ENCODE assay signal across 8 cellular contexts in genomic region chr5:138180183-138180782, GRCh38. TPM values are rescaled to one million over a fixed set of nuclear protein-coding genes. Genes with fewer than 3 reads are reported as not detected.
DNase-seq lines count a peak whose midpoint lies in the region; ATAC-seq and TF ChIP-seq lines count a peak whose summit lies in the region.

No MANE protein-coding gene starts in this region.

- H3K36me3 ChIP-seq in stomach: peaks cover 10 to 45% (median 36%) of the 10 kb centered on the region in 4 donors

- no peak for ATAC-seq in activated B cell treated with CpG ODN at 0.5 μM for 24 hours (ENCODE audit: low read depth)

- TF ChIP-seq EP300 in stomach (IDR thresholded peaks at IDR 0.05): no peak

- peaks cover 23% of the 10 kb centered on the region for H3K36me3 Mint-ChIP-seq in activated B cell treated with CpG ODN at 0.5 μM for 24 hours (ENCODE audit: low read depth)

- no peaks in the 10 kb centered on the region for H3K27me3 Mint-ChIP-seq in activated B cell treated with CpG ODN at 0.5 μM for 24 hours

- WGBS in stomach, 5 donors: 72 to 78% (median 76%) methylated on average over 5 of the region's 5 CpGs

- TF ChIP-seq CTCF in C4-2B (conservative IDR thresholded peaks at IDR 0.05) (peak; percentile 83), activated B cell treated with CpG ODN at 0.5 μM for 24 hours (IDR thresholded peaks at IDR 0.05) (no peak), stomach (IDR thresholded peaks at IDR 0.05) (peak in 1 of 7 experiments; percentile 9)

- CTCF ChIA-PET in activated B cell treated with CpG ODN at 0.5 μM for 24 hours (lab: Charles Lee): interaction anchor here (1.0 kb wide), 1 partner anchor 324 kb away, joined by 3 read pairs; no protein-coding TSS in a partner anchor

- H3K9me3 ChIP-seq in stomach: no peaks in the 10 kb centered on the region

- H3K27ac ChIP-seq in C4-2B: peak overlapping the region; percentile 12; the same call in 1 of the 2 replicates
- H3K27ac ChIP-seq in caudate nucleus (ENCODE audit: low read depth, low read length): no peak overlapping the region
- H3K27ac ChIP-seq in stomach: no peak overlapping the region

- H3K4me1 Mint-ChIP-seq in activated B cell treated with CpG ODN at 0.5 μM for 24 hours: peaks cover 4% of the 10 kb centered on the region

- DNase-seq in H4 (ENCODE audit: low spot score) (peak; percentile 87), NCI-H2171 treated with DMSO at 0.1 percent for 48 hours (lab: John Stamatoyannopoulos, UW) (peak; percentile 56), activated B cell treated with CpG ODN at 0.5 μM for 24 hours (no peak), inferior parietal cortex (ENCODE audit: extremely low spot score) (peak; percentile 53), caudate nucleus (lab: John Stamatoyannopoulos, UW) (no peak), head of caudate nucleus (no peak), stomach (no peak)

- H3K27ac Mint-ChIP-seq in activated B cell treated with CpG ODN at 0.5 μM for 24 hours: no peak overlapping the region

- H3K9me3 Mint-ChIP-seq in activated B cell treated with CpG ODN at 0.5 μM for 24 hours: no peaks in the 10 kb centered on the region

- H3K27me3 ChIP-seq in stomach: no peaks in the 10 kb centered on the region

- H3K4me1 ChIP-seq in stomach: peaks cover 16 to 38% (median 30%) of the 10 kb centered on the region in 4 donors

- no peak for TF ChIP-seq POLR2A in stomach (IDR thresholded peaks at IDR 0.05)

- intact Hi-C loops in activated B cell treated with CpG ODN at 0.5 μM for 24 hours (cut with micrococcal nuclease): loop anchor here (1.0 kb wide), 2 partner anchors 231 to 323 kb away; no protein-coding TSS in a partner anchor
- intact Hi-C loops in head of caudate nucleus (cut with DNase I): no loop called here
- intact Hi-C loops in stomach (cut with DNase I; ENCODE audit: low total_unique reads): no loop called here

- POLR2A ChIA-PET in activated B cell treated with CpG ODN at 0.5 μM for 24 hours (lab: Charles Lee): no interaction called here

- H3K4me3 Mint-ChIP-seq in activated B cell treated with CpG ODN at 0.5 μM for 24 hours: peak overlapping the region; percentile 48

- no peak overlapping the region for H3K4me3 ChIP-seq in stomach

RNA-seq across cellular contexts. Expression of gene KIF20A, which starts 1.4 kb away (rescaled TPM):
- 130 and 131 TPM in 2 replicates for total RNA-seq in H4 (2014; rRNA removed; shearing (Covaris generic))
- 0.40 and 0.44 TPM in 2 replicates for total RNA-seq in activated B cell treated with CpG ODN at 0.5 μM for 24 hours
- 1 to 10 TPM in 3 of 5 donors, not detected in 2; 2.0 to 8.4 (median 7.9) TPM for total RNA-seq in stomach
- 1 to 10 TPM; 2.1 to 7.3 (median 2.1) TPM for polyA plus RNA-seq in stomach

RNA-seq across cellular contexts. Expression of gene BRD8, which starts 1.9 kb away (rescaled TPM):
- total RNA-seq in H4 (2014; rRNA removed; shearing (Covaris generic)): 46.5 and 55.2 TPM in 2 replicates
- total RNA-seq in activated B cell treated with CpG ODN at 0.5 μM for 24 hours (63.5 and 77.8 TPM in 2 replicates), stomach (10 to 100 TPM; 29.9 to 58.2 (median 51.3) TPM)
- polyA plus RNA-seq in stomach: 10 to 100 TPM; 20.4 to 35.1 (median 21.8) TPM

RNA-seq across cellular contexts. Expression of gene CDC23, which starts 32.8 kb away (rescaled TPM):
- total RNA-seq in H4 (2014; rRNA removed; shearing (Covaris generic)): 48.2 and 51.7 TPM in 2 replicates
- total RNA-seq in activated B cell treated with CpG ODN at 0.5 μM for 24 hours (31.9 and 35.0 TPM in 2 replicates), stomach (10 to 100 TPM in 2 of 5 donors, 1 to 10 TPM in 3; 1.2 to 46.3 (median 4.5) TPM)
- 10 to 100 TPM; 10.6 to 13.1 (median 11.1) TPM for polyA plus RNA-seq in stomach

RNA-seq across cellular contexts. Expression of gene NME5, which starts 41.1 kb away (rescaled TPM):
- total RNA-seq in H4 (2014; rRNA removed; shearing (Covaris generic)): 2.6 and 5.6 TPM in 2 replicates
- total RNA-seq in activated B cell treated with CpG ODN at 0.5 μM for 24 hours (not detected in 2 replicates), stomach (1 to 10 TPM in 2 of 5 donors, not detected in 3; 1.5 to 2.3 TPM)
- 1 to 10 TPM; 2.0 to 2.7 (median 2.1) TPM for polyA plus RNA-seq in stomach

Comparison
In these comparisons a context has a peak if more than half of its experiments do, and no peak if none do; other contexts are left out.
1. DNase-seq: peak in H4 (single experiment), NCI-H2171 treated with DMSO at 0.1 percent for 48 hours (single experiment) and inferior parietal cortex (single experiment); none in activated B cell treated with CpG ODN at 0.5 μM for 24 hours (single experiment), caudate nucleus (0 of 61), head of caudate nucleus (0 of 42) and stomach (single experiment).
2. RNA of gene KIF20A, which starts 1.4 kb away (total RNA-seq): 130 to 131 TPM in H4; 2.0 to 8.4 TPM in stomach and 0.40 to 0.44 TPM in activated B cell treated with CpG ODN at 0.5 μM for 24 hours; every median in the first group is over 10 times any median in the second.